Comparison of ENCODE assay signal across 1 cellular context in genomic region chr6:30931959-30932645, GRCh38.
TF ChIP-seq lines count a peak whose summit lies in the region.

Gene SFTA2, minus strand, starts transcription at chr6:30932170. Its CDS starts 74 bp downstream, at chr6:30932096.

TF ChIP-seq in GM23338, 12 proteins besides CTCF, POLR2A, EP300 and RAD21 (continued from another document):
- TF ChIP-seq ZNF331 (CRISPR knock-in tag; IDR thresholded peaks at IDR 0.05; ENCODE audit: low read depth) (no peak), ZNF462 (CRISPR knock-in tag; IDR thresholded peaks at IDR 0.05) (no peak), ETS1 (IDR thresholded peaks at IDR 0.05) (no peak), EZH2 (IDR thresholded peaks at IDR 0.05; ENCODE audit: low read depth, unreplicated experiment) (no peak), REST (IDR thresholded peaks at IDR 0.05; ENCODE audit: unreplicated experiment) (no peak), EZH2phosphoT487 (IDR thresholded peaks at IDR 0.05; ENCODE audit: unreplicated experiment) (no peak), ZNF114 (CRISPR knock-in tag; IDR thresholded peaks at IDR 0.05) (no peak), NANOG (IDR thresholded peaks at IDR 0.05; ENCODE audit: borderline replicate concordance) (no peak), POLR2AphosphoS5 (IDR thresholded peaks at IDR 0.05; ENCODE audit: low read depth) (no peak), JUNB (IDR thresholded peaks at IDR 0.05; ENCODE audit: unreplicated experiment) (no peak)
TF ChIP-seq in GM23338: peak in this region for 0.
